ENCODE assay signal across 25 cellular contexts in the genomic region with DNA sequence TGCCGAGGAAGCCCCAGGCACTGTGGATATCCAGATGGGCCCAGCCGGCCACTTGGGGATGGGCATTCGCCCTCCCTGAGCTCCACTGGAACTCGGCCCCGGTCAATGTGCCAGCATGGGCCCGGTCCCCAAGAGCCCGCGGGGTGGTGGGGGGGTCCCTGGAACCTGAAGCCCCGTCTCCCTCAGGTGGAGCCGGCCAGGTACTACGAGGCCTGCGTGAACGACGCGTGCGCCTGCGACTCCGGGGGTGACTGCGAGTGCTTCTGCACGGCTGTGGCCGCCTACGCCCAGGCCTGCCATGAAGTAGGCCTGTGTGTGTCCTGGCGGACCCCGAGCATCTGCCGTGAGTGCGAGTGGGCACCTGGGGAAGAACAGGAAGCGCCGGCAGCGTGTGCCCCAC. TPM values are rescaled to one million over a fixed set of nuclear protein-coding genes. Genes with fewer than 3 reads are reported as not detected.
"Had no signal": no experiment of that assay in that cellular context is flagged by ENCODE, and none has a peak within 500 bp of the region (broad histone marks: within the 10 kb centered on the region; RNA-seq: fewer than 3 reads in every experiment).

No MANE protein-coding gene starts in this region.

- H3K4me3 Mint-ChIP-seq: stimulated activated naive B cell treated with anti-CD40 and anti-IgM and Interleukin-4, amounts not matched to agents 10 μg/mL and 1 μg/mL and 100 μg/mL, for 72 hours; stimulated activated naive CD8-positive, alpha-beta T cell treated with anti-CD3 and anti-CD28 coated beads, Interleukin-15, amount 100 ng/mL, for 72 hours had no signal

- H3K4me1 ChIP-seq: colonic mucosa, esophagus squamous epithelium, gastroesophageal sphincter, sigmoid colon, transverse colon had no signal

- H3K27me3 ChIP-seq: colonic mucosa, ovary, sigmoid colon had no signal

- H3K36me3 ChIP-seq: colonic mucosa, esophagus squamous epithelium, gastroesophageal sphincter, ovary, sigmoid colon, thoracic aorta, transverse colon had no signal

- ATAC-seq: gastroesophageal sphincter; left lobe of liver; stimulated activated naive B cell treated with anti-CD40 and anti-IgM and Interleukin-4, amounts not matched to agents 10 μg/mL and 1 μg/mL and 100 μg/mL, for 72 hours; stimulated activated naive CD8-positive, alpha-beta T cell treated with anti-CD3 and anti-CD28 coated beads, Interleukin-15, amount 100 ng/mL, for 72 hours had no signal

- H3K9me3 ChIP-seq: colonic mucosa, esophagus squamous epithelium, gastroesophageal sphincter, ovary, sigmoid colon, thoracic aorta, transverse colon had no signal

- H3K27ac ChIP-seq: colonic mucosa, esophagus squamous epithelium, gastroesophageal sphincter, ovary, sigmoid colon, skin epidermis, thoracic aorta, transverse colon had no signal

- H3K27me3 Mint-ChIP-seq: stimulated activated naive CD8-positive, alpha-beta T cell treated with anti-CD3 and anti-CD28 coated beads, Interleukin-15, amount 100 ng/mL, for 72 hours had no signal

- DNase-seq: colonic mucosa; dermis blood vessel endothelial cell; esophagus squamous epithelium; foreskin fibroblast; hippocampal formation; kidney glomerular epithelial cell; mesenchymal stem cell; midbrain; ovary; sigmoid colon; stimulated activated CD4-positive, alpha-beta T cell treated with anti-CD3 and anti-CD28 coated beads, Interleukin-2, amount 100 ng/mL, for 24 hours; stimulated activated CD4-positive, alpha-beta T cell treated with anti-CD3 and anti-CD28 coated beads, Interleukin-4, amount 100 ng/mL, for 4 hours; stimulated activated naive B cell treated with anti-CD40 and anti-IgM and Interleukin-4, amounts not matched to agents 10 μg/mL and 1 μg/mL and 100 μg/mL, for 72 hours; stimulated activated naive CD8-positive, alpha-beta T cell treated with anti-CD3 and anti-CD28 coated beads, Interleukin-15, amount 100 ng/mL, for 72 hours; transverse colon had no signal

- H3K36me3 Mint-ChIP-seq: stimulated activated naive B cell treated with anti-CD40 and anti-IgM and Interleukin-4, amounts not matched to agents 10 μg/mL and 1 μg/mL and 100 μg/mL, for 72 hours had no signal

- H3K4me3 ChIP-seq: colonic mucosa, esophagus squamous epithelium, gastroesophageal sphincter, lung, ovary, sigmoid colon, skin epidermis, thoracic aorta, transverse colon had no signal

- H3K27ac Mint-ChIP-seq: progenitor cell of endocrine pancreas; stimulated activated naive B cell treated with anti-CD40 and anti-IgM and Interleukin-4, amounts not matched to agents 10 μg/mL and 1 μg/mL and 100 μg/mL, for 72 hours; stimulated activated naive CD8-positive, alpha-beta T cell treated with anti-CD3 and anti-CD28 coated beads, Interleukin-15, amount 100 ng/mL, for 72 hours had no signal

RNA-seq across cellular contexts. Expression of a gene that starts 21.2 kb away (rescaled TPM):
- total RNA-seq: dermis blood vessel endothelial cell, epithelial cell of proximal tubule, progenitor cell of endocrine pancreas, renal cortical epithelial cell, subcutaneous adipose tissue, transverse colon, ureter had no signal

RNA-seq across cellular contexts. Expression of a gene that starts 44.0 kb away (rescaled TPM):
- total RNA-seq: dermis blood vessel endothelial cell, epithelial cell of proximal tubule, progenitor cell of endocrine pancreas, renal cortical epithelial cell, subcutaneous adipose tissue, thoracic aorta, ureter had no signal
